ENCODE assay signal across 2 cellular contexts in the genomic region with DNA sequence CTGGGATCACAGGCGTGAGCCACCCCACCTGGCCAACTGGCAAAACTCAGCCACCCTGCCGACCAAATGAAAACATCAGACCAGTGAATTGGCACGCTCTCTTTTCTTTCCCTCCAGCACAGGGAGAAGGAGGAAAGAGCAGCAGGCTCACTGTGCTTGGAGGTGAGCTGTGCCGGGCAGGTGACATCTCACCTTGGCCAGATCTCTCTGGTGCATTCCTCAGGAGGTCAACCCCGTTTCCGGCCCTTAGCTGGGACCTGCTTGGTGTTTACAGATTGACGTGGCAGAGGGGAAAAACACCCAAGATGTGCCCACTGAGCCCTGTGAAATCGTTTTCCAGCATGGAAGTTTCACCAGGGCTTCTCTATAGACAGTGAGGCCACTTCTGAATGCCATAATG.
TF ChIP-seq lines count a peak whose summit lies in the region.

No MANE protein-coding gene starts in this region.

TF ChIP-seq in A549, 52 proteins besides CTCF, POLR2A, EP300 and RAD21:
- TF ChIP-seq ZNF302 (CRISPR knock-in tag; IDR thresholded peaks at IDR 0.05): no peak
- no peak for TF ChIP-seq CHD2 (IDR thresholded peaks at IDR 0.05; ENCODE audit: low read length, partially characterized antibody)
- TF ChIP-seq, protein P1, sequence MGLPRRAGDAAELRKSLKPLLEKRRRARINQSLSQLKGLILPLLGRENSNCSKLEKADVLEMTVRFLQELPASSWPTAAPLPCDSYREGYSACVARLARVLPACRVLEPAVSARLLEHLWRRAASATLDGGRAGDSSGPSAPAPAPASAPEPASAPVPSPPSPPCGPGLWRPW (IDR thresholded peaks at IDR 0.05): no peak
- TF ChIP-seq HOXB13 (CRISPR knock-in tag; IDR thresholded peaks at IDR 0.05; ENCODE audit: low read depth): no peak
- no peak for TF ChIP-seq POLR2AphosphoS2 (conservative IDR thresholded peaks at IDR 0.05; ENCODE audit: low read length)
- no peak for TF ChIP-seq CBX2 (IDR thresholded peaks at IDR 0.05; ENCODE audit: borderline replicate concordance, low read depth)
- no peak for TF ChIP-seq JUN (IDR thresholded peaks at IDR 0.05)
- TF ChIP-seq FOSL2 (IDR thresholded peaks at IDR 0.05): no peak
- TF ChIP-seq FOSL2 (CRISPR knock-in tag; IDR thresholded peaks at IDR 0.05): no peak
- no peak for TF ChIP-seq NFE2L2 (conservative IDR thresholded peaks at IDR 0.05; ENCODE audit: low read length)
- no peak for TF ChIP-seq HOXA7 (CRISPR knock-in tag; IDR thresholded peaks at IDR 0.05)
- no peak for TF ChIP-seq ZFP36 (IDR thresholded peaks at IDR 0.05; ENCODE audit: borderline replicate concordance, partially characterized antibody)
- TF ChIP-seq SMC3 (IDR thresholded peaks at IDR 0.05): no peak
- TF ChIP-seq, protein P2, sequence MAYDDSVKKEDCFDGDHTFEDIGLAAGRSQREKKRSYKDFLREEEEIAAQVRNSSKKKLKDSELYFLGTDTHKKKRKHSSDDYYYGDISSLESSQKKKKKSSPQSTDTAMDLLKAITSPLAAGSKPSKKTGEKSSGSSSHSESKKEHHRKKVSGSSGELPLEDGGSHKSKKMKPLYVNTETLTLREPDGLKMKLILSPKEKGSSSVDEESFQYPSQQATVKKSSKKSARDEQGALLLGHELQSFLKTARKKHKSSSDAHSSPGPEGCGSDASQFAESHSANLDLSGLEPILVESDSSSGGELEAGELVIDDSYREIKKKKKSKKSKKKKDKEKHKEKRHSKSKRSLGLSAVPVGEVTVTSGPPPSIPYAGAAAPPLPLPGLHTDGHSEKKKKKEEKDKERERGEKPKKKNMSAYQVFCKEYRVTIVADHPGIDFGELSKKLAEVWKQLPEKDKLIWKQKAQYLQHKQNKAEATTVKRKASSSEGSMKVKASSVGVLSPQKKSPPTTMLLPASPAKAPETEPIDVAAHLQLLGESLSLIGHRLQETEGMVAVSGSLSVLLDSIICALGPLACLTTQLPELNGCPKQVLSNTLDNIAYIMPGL (CRISPR knock-in tag; IDR thresholded peaks at IDR 0.05; ENCODE audit: borderline replicate concordance): no peak
- no peak for TF ChIP-seq ESRRA (IDR thresholded peaks at IDR 0.05; ENCODE audit: borderline replicate concordance, low read length)
TF ChIP-seq in A549: peak in this region for 0.

TF ChIP-seq in IMR-90, 13 proteins besides CTCF, POLR2A, EP300 and RAD21:
- no peak for TF ChIP-seq MXI1 (IDR thresholded peaks at IDR 0.05; ENCODE audit: borderline replicate concordance, low read depth, low read length)
- no peak for TF ChIP-seq NFE2L2 (IDR thresholded peaks at IDR 0.05; ENCODE audit: low read depth, low read length)
- TF ChIP-seq FOS (IDR thresholded peaks at IDR 0.05; ENCODE audit: low read depth, low read length): no peak
- no peak for TF ChIP-seq RCOR1 (IDR thresholded peaks at IDR 0.05; ENCODE audit: insufficient replicate concordance, low read length)
- no peak for TF ChIP-seq RFX5 (IDR thresholded peaks at IDR 0.05; ENCODE audit: low read depth, low read length)
- TF ChIP-seq, protein P3, sequence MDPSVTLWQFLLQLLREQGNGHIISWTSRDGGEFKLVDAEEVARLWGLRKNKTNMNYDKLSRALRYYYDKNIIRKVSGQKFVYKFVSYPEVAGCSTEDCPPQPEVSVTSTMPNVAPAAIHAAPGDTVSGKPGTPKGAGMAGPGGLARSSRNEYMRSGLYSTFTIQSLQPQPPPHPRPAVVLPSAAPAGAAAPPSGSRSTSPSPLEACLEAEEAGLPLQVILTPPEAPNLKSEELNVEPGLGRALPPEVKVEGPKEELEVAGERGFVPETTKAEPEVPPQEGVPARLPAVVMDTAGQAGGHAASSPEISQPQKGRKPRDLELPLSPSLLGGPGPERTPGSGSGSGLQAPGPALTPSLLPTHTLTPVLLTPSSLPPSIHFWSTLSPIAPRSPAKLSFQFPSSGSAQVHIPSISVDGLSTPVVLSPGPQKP (IDR thresholded peaks at IDR 0.05; ENCODE audit: borderline replicate concordance, low read depth, low read length): no peak
- no peak for TF ChIP-seq BHLHE40 (IDR thresholded peaks at IDR 0.05; ENCODE audit: low read depth, low read length)
- TF ChIP-seq CEBPB (IDR thresholded peaks at IDR 0.05; ENCODE audit: low read depth, low read length): no peak
- no peak for TF ChIP-seq SMC3 (IDR thresholded peaks at IDR 0.05; ENCODE audit: low read depth, low read length)
- TF ChIP-seq MAZ (IDR thresholded peaks at IDR 0.05; ENCODE audit: borderline replicate concordance, low read depth, low read length): no peak
- no peak for TF ChIP-seq MAFK (IDR thresholded peaks at IDR 0.05; ENCODE audit: low read depth, low read length)
- TF ChIP-seq, protein P4, sequence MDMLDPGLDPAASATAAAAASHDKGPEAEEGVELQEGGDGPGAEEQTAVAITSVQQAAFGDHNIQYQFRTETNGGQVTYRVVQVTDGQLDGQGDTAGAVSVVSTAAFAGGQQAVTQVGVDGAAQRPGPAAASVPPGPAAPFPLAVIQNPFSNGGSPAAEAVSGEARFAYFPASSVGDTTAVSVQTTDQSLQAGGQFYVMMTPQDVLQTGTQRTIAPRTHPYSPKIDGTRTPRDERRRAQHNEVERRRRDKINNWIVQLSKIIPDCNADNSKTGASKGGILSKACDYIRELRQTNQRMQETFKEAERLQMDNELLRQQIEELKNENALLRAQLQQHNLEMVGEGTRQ (IDR thresholded peaks at IDR 0.05; ENCODE audit: low read depth, low read length): no peak
- no peak for TF ChIP-seq CHD1 (IDR thresholded peaks at IDR 0.05; ENCODE audit: low read depth, low read length)
